8 cellular contexts compared by ENCODE assay signal in genomic region chr1:43454270-43455011, GRCh38. TPM values are rescaled to one million over a fixed set of nuclear protein-coding genes. Genes with fewer than 3 reads are reported as not detected.
DNase-seq lines count a peak whose midpoint lies in the region; ATAC-seq and TF ChIP-seq lines count a peak whose summit lies in the region.

No MANE protein-coding gene starts in this region.

- CTCF ChIA-PET in activated CD4-positive, alpha-beta T cell treated with anti-CD3 and anti-CD28 coated beads, Interleukin-2, amount 10 ng/mL, durations not matched to agents 7 days and 5 days (lab: Charles Lee) = interaction anchor here (0.7 to 1.4 kb wide), 8 partner anchors 10 to 29 kb away, joined by 3 to 6 read pairs (median 3); no protein-coding TSS in a partner anchor

- TF ChIP-seq CTCF in GM12873 (IDR thresholded peaks at IDR 0.05; ENCODE audit: insufficient read depth, low read depth, low read length, missing control alignments) = peak; percentile 18
- TF ChIP-seq CTCF in dorsolateral prefrontal cortex (IDR thresholded peaks at IDR 0.05 in 54 of 56, conservative IDR thresholded peaks at IDR 0.05 in 2 of 56; ENCODE audit: low read depth in 1 of 56, partially characterized antibody in 56 of 56) = peak in 8 of 56 donors; percentile 4 to 30 (median 12)

- H3K27me3 Mint-ChIP-seq in activated CD4-positive, alpha-beta T cell treated with anti-CD3 and anti-CD28 coated beads, Interleukin-2, amount 10 ng/mL, durations not matched to agents 7 days and 5 days = peaks cover 41% of the 10 kb centered on the region

- POLR2A ChIA-PET in activated CD4-positive, alpha-beta T cell treated with anti-CD3 and anti-CD28 coated beads, Interleukin-2, amount 10 ng/mL, durations not matched to agents 7 days and 5 days (lab: Charles Lee) = interaction anchor here (1.1 kb wide), 1 partner anchor 70 kb away, joined by 3 read pairs; no protein-coding TSS in a partner anchor

- H3K4me3 Mint-ChIP-seq in activated CD4-positive, alpha-beta T cell treated with anti-CD3 and anti-CD28 coated beads, Interleukin-2, amount 10 ng/mL, durations not matched to agents 7 days and 5 days = peak overlapping the region; percentile 81

- H3K4me3 ChIP-seq in dorsolateral prefrontal cortex = peak overlapping the region; percentile 43 to 78 (median 65)

- intact Hi-C loops in dorsolateral prefrontal cortex (cut with DNase I) = loop anchor here in 1 of 2 donors (10.0 kb wide), 3 partner anchors 70 to 580 kb away; partner anchors contain the start of genes SLC6A9 and ST3GAL3

- H3K27ac ChIP-seq in dorsolateral prefrontal cortex = peak overlapping the region in 58 of 59 donors; percentile 76 to 96 (median 92)

- DNase-seq in NCI-H2196 (lab: John Stamatoyannopoulos, UW; ENCODE audit: unreplicated experiment) (peak; percentile 96), dorsolateral prefrontal cortex (peak; percentile 49 to 87 (median 79)), left kidney (ENCODE audit: low read depth, low spot score) (peak; percentile 93)
- DNase-seq in activated CD4-positive, alpha-beta T cell treated with anti-CD3 and anti-CD28 coated beads, Interleukin-2, amount 10 ng/mL, durations not matched to agents 7 days and 5 days = peak; percentile 72
- peak; percentile 28 for DNase-seq in stimulated activated CD4-positive, alpha-beta T cell treated with anti-CD3 and anti-CD28 coated beads, Interleukin-2, amount 100 ng/mL, for 4 hours (ENCODE audit: low read depth)

- no peaks in the 10 kb centered on the region for H3K27me3 ChIP-seq in dorsolateral prefrontal cortex

- H3K36me3 Mint-ChIP-seq in activated CD4-positive, alpha-beta T cell treated with anti-CD3 and anti-CD28 coated beads, Interleukin-2, amount 10 ng/mL, durations not matched to agents 7 days and 5 days (ENCODE audit: low read depth) = peaks cover 17% of the 10 kb centered on the region

- peak overlapping the region; percentile 89 for H3K27ac Mint-ChIP-seq in activated CD4-positive, alpha-beta T cell treated with anti-CD3 and anti-CD28 coated beads, Interleukin-2, amount 10 ng/mL, durations not matched to agents 7 days and 5 days

- peaks cover 22% of the 10 kb centered on the region for H3K4me1 Mint-ChIP-seq in activated CD4-positive, alpha-beta T cell treated with anti-CD3 and anti-CD28 coated beads, Interleukin-2, amount 10 ng/mL, durations not matched to agents 7 days and 5 days

- ATAC-seq in HG02981 (IDR thresholded peaks at IDR 0.05; ENCODE audit: unreplicated experiment) (peak; percentile 78), HG02623 (IDR thresholded peaks at IDR 0.05; ENCODE audit: unreplicated experiment) (no peak)

- peaks cover 2% of the 10 kb centered on the region for H3K9me3 Mint-ChIP-seq in activated CD4-positive, alpha-beta T cell treated with anti-CD3 and anti-CD28 coated beads, Interleukin-2, amount 10 ng/mL, durations not matched to agents 7 days and 5 days

RNA-seq across cellular contexts. Expression of gene HYI, which starts 0.7 kb away (rescaled TPM):
- 10 to 100 TPM; 20.6 to 25.8 TPM for total RNA-seq in activated CD4-positive, alpha-beta T cell treated with anti-CD3 and anti-CD28 coated beads, Interleukin-2, amount 10 ng/mL, durations not matched to agents 7 days and 5 days
- total RNA-seq in dorsolateral prefrontal cortex = 10 to 100 TPM; 19.3 to 50.2 (median 31.1) TPM

Comparison
In these comparisons a context has a peak if more than half of its experiments do, and no peak if none do; other contexts are left out.
1. DNase-seq: peak in every context shown above with its lines; median percentile 96 in NCI-H2196; 93 in left kidney; 79 in dorsolateral prefrontal cortex; 72 in activated CD4-positive, alpha-beta T cell treated with anti-CD3 and anti-CD28 coated beads, Interleukin-2, amount 10 ng/mL, durations not matched to agents 7 days and 5 days; 28 in stimulated activated CD4-positive, alpha-beta T cell treated with anti-CD3 and anti-CD28 coated beads, Interleukin-2, amount 100 ng/mL, for 4 hours.